27 cellular contexts compared by ENCODE assay signal in genomic region chr3:56885461-56885860, GRCh38.
A peak's percentile ranks its signal among the peaks of the same experiment; 100 is the strongest.
DNase-seq lines count a peak whose midpoint lies in the region; ATAC-seq and TF ChIP-seq lines count a peak whose summit lies in the region.
"Had no signal": no experiment of that assay in that cellular context is flagged by ENCODE, and none has a peak within 500 bp of the region (broad histone marks: within the 10 kb centered on the region; RNA-seq: fewer than 3 reads in every experiment).

No MANE protein-coding gene starts in this region.

- peaks cover 88% of the 10 kb centered on the region for H3K4me1 Mint-ChIP-seq in activated T-cell treated with anti-CD3 and anti-CD28 coated beads, Interleukin-2, amount 50 U/mL, for 24 hours (ENCODE audit: low read depth)
- peaks cover 47% of the 10 kb centered on the region for H3K4me1 Mint-ChIP-seq in activated T-helper 17 cell treated with anti-CD3 and anti-CD28 coated beads, Interleukin-2, amount 50 U/mL, for 72 hours
- peaks cover 37 to 87% (median 77%) of the 10 kb centered on the region in 7 donors for H3K4me1 Mint-ChIP-seq in naive thymus-derived CD4-positive, alpha-beta T cell

- H3K36me3 ChIP-seq in naive thymus-derived CD4-positive, alpha-beta T cell (ENCODE audit: control insufficient read depth in 2 of 3, insufficient read depth in 3 of 3, low read length in 3 of 3), result peaks cover 0 to 4% (median 0%) of the 10 kb centered on the region in 3 experiments
- H3K36me3 ChIP-seq: BLaER1 treated with 17β-estradiol and CSF1 and Interleukin-3, amounts not matched to agents 10 nM and 100 nM; esophagus muscularis mucosa; sigmoid colon; thoracic aorta; uterus had no signal

- H3K36me3 Mint-ChIP-seq in activated T-cell treated with anti-CD3 and anti-CD28 coated beads, Interleukin-2, amount 50 U/mL, for 24 hours (ENCODE audit: low read depth), result peaks cover 15% of the 10 kb centered on the region
- H3K36me3 Mint-ChIP-seq in activated T-helper 17 cell treated with anti-CD3 and anti-CD28 coated beads, Interleukin-2, amount 50 U/mL, for 72 hours (ENCODE audit: low read depth), result peaks cover 16% of the 10 kb centered on the region
- H3K36me3 Mint-ChIP-seq in naive thymus-derived CD4-positive, alpha-beta T cell, result peaks cover 0 to 34% (median 17%) of the 10 kb centered on the region in 5 donors

- H3K27me3 ChIP-seq in naive thymus-derived CD4-positive, alpha-beta T cell (ENCODE audit: control insufficient read depth in 2 of 2, insufficient read depth in 2 of 2, low read length in 2 of 2), result no peaks in the 10 kb centered on the region
- H3K27me3 ChIP-seq: BLaER1 treated with 17β-estradiol and CSF1 and Interleukin-3, amounts not matched to agents 10 nM and 100 nM; esophagus muscularis mucosa; foreskin keratinocyte; heart right ventricle; sigmoid colon; uterus had no signal

- no peaks in the 10 kb centered on the region for H3K27me3 Mint-ChIP-seq in activated T-cell treated with anti-CD3 and anti-CD28 coated beads, Interleukin-2, amount 50 U/mL, for 24 hours
- no peaks in the 10 kb centered on the region for H3K27me3 Mint-ChIP-seq in activated T-helper 17 cell treated with anti-CD3 and anti-CD28 coated beads, Interleukin-2, amount 50 U/mL, for 72 hours
- no peaks in the 10 kb centered on the region for H3K27me3 Mint-ChIP-seq in naive thymus-derived CD4-positive, alpha-beta T cell
- H3K27me3 Mint-ChIP-seq: activated CD4-positive, alpha-beta T cell treated with anti-CD3 and anti-CD28 coated beads, Interleukin-2, amount 10 ng/mL, durations not matched to agents 7 days and 5 days had no signal

- peaks cover 2% of the 10 kb centered on the region for H3K9me3 Mint-ChIP-seq in activated T-cell treated with anti-CD3 and anti-CD28 coated beads, Interleukin-2, amount 50 U/mL, for 24 hours
- H3K9me3 Mint-ChIP-seq in activated T-helper 17 cell treated with anti-CD3 and anti-CD28 coated beads, Interleukin-2, amount 50 U/mL, for 72 hours, result no peaks in the 10 kb centered on the region
- no peaks in the 10 kb centered on the region for H3K9me3 Mint-ChIP-seq in naive thymus-derived CD4-positive, alpha-beta T cell
- H3K9me3 Mint-ChIP-seq: activated CD4-positive, alpha-beta T cell treated with anti-CD3 and anti-CD28 coated beads, Interleukin-2, amount 10 ng/mL, durations not matched to agents 7 days and 5 days had no signal

- no peak for TF ChIP-seq CTCF in GM10248 (IDR thresholded peaks at IDR 0.05; ENCODE audit: control extremely low read depth, extremely low read depth, low read depth, missing control alignments)

- no peak for DNase-seq in activated T-cell treated with anti-CD3 and anti-CD28 coated beads, Interleukin-2, amount 50 U/mL, for 24 hours
- DNase-seq in activated T-cell treated with anti-CD3 and anti-CD28 coated beads, Interleukin-2, amount 50 U/mL, for 1 hour, result no peak
- peak; percentile 74 for DNase-seq in LHCN-M2 (ENCODE audit: low read depth)
- DNase-seq in naive thymus-derived CD4-positive, alpha-beta T cell, result no peak
- no peak for DNase-seq in GM10248 (ENCODE audit: extremely low spot score)
- no peak for DNase-seq in central memory CD4-positive, alpha-beta T cell
- DNase-seq: activated CD4-positive, alpha-beta T cell treated with anti-CD3 and anti-CD28 coated beads, Interleukin-2, amount 10 ng/mL, durations not matched to agents 7 days and 5 days; activated CD8-positive, alpha-beta memory T cell treated with anti-CD3 and anti-CD28 coated beads, Interleukin-2, amount 50 U/mL, for 4 hours; activated gamma-delta T cell treated with Interleukin-2 at 50 U/mL for 16 hours; foreskin keratinocyte; heart right ventricle; mammary epithelial cell; MM.1S; occipital lobe; psoas muscle; sigmoid colon; stimulated activated CD4-positive, alpha-beta T cell treated with anti-CD3 and anti-CD28 coated beads, Interleukin-15, amount 100 ng/mL, for 24 hours; stimulated activated naive CD4-positive, alpha-beta T cell; uterus had no signal

- POLR2A ChIA-PET in naive thymus-derived CD4-positive, alpha-beta T cell (lab: Charles Lee), result interaction anchor here (1.3 to 1.5 kb wide), 3 partner anchors 11 to 77 kb away, joined by 3 to 5 read pairs (median 3); no protein-coding TSS in a partner anchor
- POLR2A ChIA-PET in GM10248 (lab: Yijun Ruan, JAX), result no interaction called here

- no peak overlapping the region for H3K4me3 ChIP-seq in naive thymus-derived CD4-positive, alpha-beta T cell (ENCODE audit: low read length)
- H3K4me3 ChIP-seq: BLaER1 treated with 17β-estradiol and CSF1 and Interleukin-3, amounts not matched to agents 10 nM and 100 nM; coronary artery; esophagus muscularis mucosa; GM12878; heart right ventricle; psoas muscle; sigmoid colon; thoracic aorta; uterus had no signal

- CTCF ChIA-PET in naive thymus-derived CD4-positive, alpha-beta T cell (lab: Charles Lee), result interaction anchor here (1.3 kb wide), 1 partner anchor 8 kb away, joined by 4 read pairs; no protein-coding TSS in a partner anchor
- CTCF ChIA-PET in GM10248 (lab: Yijun Ruan, JAX), result interaction anchor here (1.0 to 1.4 kb wide), 4 partner anchors 9 to 183 kb away, joined by 3 to 4 read pairs (median 3); no protein-coding TSS in a partner anchor

- peaks cover 37 to 56% of the 10 kb centered on the region in 2 donors for H3K4me1 ChIP-seq in naive thymus-derived CD4-positive, alpha-beta T cell (ENCODE audit: control insufficient read depth in 2 of 2, insufficient read depth in 2 of 2, low read length in 2 of 2)
- H3K4me1 ChIP-seq: psoas muscle, uterus had no signal

- no peaks in the 10 kb centered on the region for H3K9me3 ChIP-seq in naive thymus-derived CD4-positive, alpha-beta T cell (ENCODE audit: control insufficient read depth in 2 of 3, low read length in 3 of 3)
- H3K9me3 ChIP-seq: BLaER1 treated with 17β-estradiol and CSF1 and Interleukin-3, amounts not matched to agents 10 nM and 100 nM; esophagus muscularis mucosa; heart right ventricle; psoas muscle; sigmoid colon; thoracic aorta; uterus had no signal

- intact Hi-C loops in naive thymus-derived CD4-positive, alpha-beta T cell (cut with micrococcal nuclease), result no loop called here

- H3K4me3 Mint-ChIP-seq in activated T-cell treated with anti-CD3 and anti-CD28 coated beads, Interleukin-2, amount 50 U/mL, for 24 hours, result no peak overlapping the region
- H3K4me3 Mint-ChIP-seq in activated T-helper 17 cell treated with anti-CD3 and anti-CD28 coated beads, Interleukin-2, amount 50 U/mL, for 72 hours, result peak overlapping the region; percentile 81
- peak overlapping the region in 2 of 10 donors; percentile 40 to 88 for H3K4me3 Mint-ChIP-seq in naive thymus-derived CD4-positive, alpha-beta T cell
- H3K4me3 Mint-ChIP-seq: activated CD4-positive, alpha-beta T cell treated with anti-CD3 and anti-CD28 coated beads, Interleukin-2, amount 10 ng/mL, durations not matched to agents 7 days and 5 days had no signal

- peak overlapping the region; percentile 78 for H3K27ac Mint-ChIP-seq in activated T-cell treated with anti-CD3 and anti-CD28 coated beads, Interleukin-2, amount 50 U/mL, for 24 hours
- no peak overlapping the region for H3K27ac Mint-ChIP-seq in activated T-helper 17 cell treated with anti-CD3 and anti-CD28 coated beads, Interleukin-2, amount 50 U/mL, for 72 hours
- peak overlapping the region in 8 of 9 donors; percentile 4 to 90 (median 54) for H3K27ac Mint-ChIP-seq in naive thymus-derived CD4-positive, alpha-beta T cell
- H3K27ac Mint-ChIP-seq: activated CD4-positive, alpha-beta T cell treated with anti-CD3 and anti-CD28 coated beads, Interleukin-2, amount 10 ng/mL, durations not matched to agents 7 days and 5 days had no signal

- ATAC-seq in activated T-helper 17 cell treated with anti-CD3 and anti-CD28 coated beads, Interleukin-2, amount 50 U/mL, for 72 hours (replicated peaks), result no peak
- ATAC-seq in naive thymus-derived CD4-positive, alpha-beta T cell, result no peak
- no peak for ATAC-seq in GM21381 (IDR thresholded peaks at IDR 0.05; ENCODE audit: unreplicated experiment)
- ATAC-seq: GM12878, HCT116 had no signal

- no peak overlapping the region for H3K27ac ChIP-seq in naive thymus-derived CD4-positive, alpha-beta T cell (ENCODE audit: low read depth, low read length)
- H3K27ac ChIP-seq: BLaER1 treated with 17β-estradiol and CSF1 and Interleukin-3, amounts not matched to agents 10 nM and 100 nM; coronary artery; esophagus muscularis mucosa; foreskin keratinocyte; psoas muscle; sigmoid colon; thoracic aorta; uterus had no signal
